ENCODE assay signal across 23 cellular contexts in the genomic region with DNA sequence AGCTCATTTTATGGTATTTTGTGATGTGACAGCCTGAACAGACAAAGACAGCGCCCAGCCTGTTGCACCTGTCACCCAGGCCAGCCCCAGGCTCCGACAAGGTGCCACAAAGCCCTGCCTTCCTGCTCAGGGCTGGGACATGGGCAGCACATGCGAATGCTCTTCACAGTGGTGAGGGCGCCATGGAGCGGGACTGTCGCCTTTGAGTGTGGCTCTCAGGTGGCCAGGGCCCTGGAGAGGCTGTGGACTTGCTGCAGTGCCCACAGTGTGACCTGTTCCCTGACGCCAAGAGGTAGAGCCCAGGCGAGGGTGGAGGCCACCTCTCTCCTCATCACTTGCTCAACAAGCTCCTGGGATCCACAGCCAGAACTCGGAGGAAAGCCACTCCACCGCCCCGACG.
DNase-seq lines count a peak whose midpoint lies in the region; ATAC-seq, FAIRE-seq and TF ChIP-seq lines count a peak whose summit lies in the region.
"Had no signal": no experiment of that assay in that cellular context is flagged by ENCODE, and none has a peak within 500 bp of the region (broad histone marks: within the 10 kb centered on the region; RNA-seq: fewer than 3 reads in every experiment).

No MANE protein-coding gene starts in this region.

- no peak for ATAC-seq in upper lobe of right lung

- H3K36me3 ChIP-seq in ectodermal cell (ENCODE audit: control insufficient read depth, insufficient read depth, low read length) (no peaks in the 10 kb centered on the region), kidney (ENCODE audit: control insufficient read depth in 1 of 2, insufficient read depth in 2 of 2, low read length in 2 of 2) (no peaks in the 10 kb centered on the region), neural progenitor cell (no peaks in the 10 kb centered on the region), upper lobe of right lung (no peaks in the 10 kb centered on the region)
- H3K36me3 ChIP-seq: BE2C had no signal

- intact Hi-C loops in kidney (cut with DNase I) (no loop called here), upper lobe of right lung (cut with DNase I) (no loop called here)

- H3K9ac ChIP-seq in kidney (ENCODE audit: low read length in 2 of 2) (no peak overlapping the region), neural progenitor cell (no peak overlapping the region)
- H3K9ac ChIP-seq: GM23248 had no signal

- H3K9me3 ChIP-seq in ectodermal cell (ENCODE audit: control insufficient read depth, low read length) (no peaks in the 10 kb centered on the region), kidney (ENCODE audit: control insufficient read depth in 1 of 2, low read length in 2 of 2) (no peaks in the 10 kb centered on the region), neural progenitor cell (ENCODE audit: low read depth) (no peaks in the 10 kb centered on the region), upper lobe of right lung (no peaks in the 10 kb centered on the region)
- H3K9me3 ChIP-seq: BE2C had no signal

- H3K27me3 Mint-ChIP-seq in neural progenitor cell (ENCODE audit: insufficient read depth, low read depth) (peaks cover 5% of the 10 kb centered on the region), osteocyte (ENCODE audit: unreplicated experiment) (no peaks in the 10 kb centered on the region)
- H3K27me3 Mint-ChIP-seq: CD4-positive, CD25-positive, alpha-beta regulatory T cell had no signal

- no peak overlapping the region for H3K4me3 ChIP-seq in ectodermal cell (ENCODE audit: insufficient read depth, low read depth, low read length)
- H3K4me3 ChIP-seq in kidney (ENCODE audit: low read length in 2 of 2), result no peak overlapping the region
- no peak overlapping the region for H3K4me3 ChIP-seq in neural progenitor cell
- H3K4me3 ChIP-seq in upper lobe of right lung, result no peak overlapping the region
- H3K4me3 ChIP-seq: GM23248 had no signal

- no peaks in the 10 kb centered on the region for H3K36me3 Mint-ChIP-seq in neural progenitor cell
- no peaks in the 10 kb centered on the region for H3K36me3 Mint-ChIP-seq in osteocyte (ENCODE audit: unreplicated experiment)
- H3K36me3 Mint-ChIP-seq: CD4-positive, CD25-positive, alpha-beta regulatory T cell; CD8-positive, alpha-beta memory T cell had no signal

- FAIRE-seq in kidney (lab: Jason Lieb, UNC), result no peak
- FAIRE-seq: A204.1, GM12891, GM19239, H54 had no signal

- no peaks in the 10 kb centered on the region for H4K20me1 ChIP-seq in neural progenitor cell (ENCODE audit: low read depth)

- H3K27ac ChIP-seq in ectodermal cell (ENCODE audit: insufficient read depth, low read depth, low read length, poor library complexity, severe bottlenecking) (peak overlapping the region; percentile 40), kidney (ENCODE audit: low read depth in 2 of 2, low read length in 2 of 2) (no peak overlapping the region), neural progenitor cell (peak overlapping the region; percentile 37), upper lobe of right lung (no peak overlapping the region)
- H3K27ac ChIP-seq: GM23248 had no signal

- TF ChIP-seq CTCF in kidney (IDR thresholded peaks at IDR 0.05; ENCODE audit: borderline replicate concordance, extremely low read depth, insufficient read depth) (no peak), neural progenitor cell (IDR thresholded peaks at IDR 0.05) (no peak), upper lobe of right lung (IDR thresholded peaks at IDR 0.05) (no peak), osteocyte (IDR thresholded peaks at IDR 0.05) (no peak)

- H3K9me3 Mint-ChIP-seq in neural progenitor cell, result peaks cover 3% of the 10 kb centered on the region
- H3K9me3 Mint-ChIP-seq in osteocyte (ENCODE audit: unreplicated experiment), result peaks cover 20% of the 10 kb centered on the region

- whole genome bisulfite sequencing in ectodermal cell, 2 experiments, result 93 to 94% methylated on average over 12 of the region's 12 CpGs

- H3K27ac Mint-ChIP-seq in neural progenitor cell, result no peak overlapping the region
- no peak overlapping the region for H3K27ac Mint-ChIP-seq in osteocyte (ENCODE audit: unreplicated experiment)
- H3K27ac Mint-ChIP-seq: CD8-positive, alpha-beta memory T cell had no signal

- DNase-seq in kidney (peak; percentile 51), neural progenitor cell (ENCODE audit: low spot score) (no peak), upper lobe of right lung (peak; percentile 53), NCI-H2227 (lab: John Stamatoyannopoulos, UW; ENCODE audit: unreplicated experiment) (no peak), osteocyte (ENCODE audit: extremely low spot score, unreplicated experiment) (no peak), SK-N-DZ (ENCODE audit: low spot score) (no peak)
- DNase-seq: ACHN; BE2C; C1 segment of cervical spinal cord; CD4-positive, CD25-positive, alpha-beta regulatory T cell; CD8-positive, alpha-beta memory T cell; COR-L47; DMS 273 treated with DMSO at 0.1 percent for 48 hours; DMS53; DND-41; EL; GM23248; HCEC 1CT had no signal

- H3K27me3 ChIP-seq in ectodermal cell (ENCODE audit: control insufficient read depth, insufficient read depth, low read length, poor library complexity, severe bottlenecking) (no peaks in the 10 kb centered on the region), neural progenitor cell (no peaks in the 10 kb centered on the region), upper lobe of right lung (no peaks in the 10 kb centered on the region)

- no peaks in the 10 kb centered on the region for H3K79me2 ChIP-seq in neural progenitor cell (ENCODE audit: low read depth)

- no peak overlapping the region for H2AFZ ChIP-seq in neural progenitor cell (replicated peaks)
- H2AFZ ChIP-seq: GM23248 had no signal

- peaks cover 10% of the 10 kb centered on the region for H3F3A ChIP-seq in neural progenitor cell (ENCODE audit: low read depth)

- H3K4me1 ChIP-seq in ectodermal cell (ENCODE audit: control insufficient read depth, insufficient read depth, low read length) (peaks cover 11% of the 10 kb centered on the region), kidney (ENCODE audit: control insufficient read depth in 1 of 2, insufficient read depth in 1 of 2, low read depth in 1 of 2, low read length in 2 of 2) (no peaks in the 10 kb centered on the region), neural progenitor cell (peaks cover 22% of the 10 kb centered on the region), upper lobe of right lung (no peaks in the 10 kb centered on the region)
- H3K4me1 ChIP-seq: BE2C had no signal

- H3K4me3 Mint-ChIP-seq in neural progenitor cell (no peak overlapping the region), osteocyte (ENCODE audit: unreplicated experiment) (no peak overlapping the region)
- H3K4me3 Mint-ChIP-seq: CD4-positive, CD25-positive, alpha-beta regulatory T cell; CD8-positive, alpha-beta memory T cell had no signal

- H3K4me2 ChIP-seq in neural progenitor cell, result no peak overlapping the region

- peaks cover 3% of the 10 kb centered on the region for H3K4me1 Mint-ChIP-seq in neural progenitor cell
- H3K4me1 Mint-ChIP-seq in osteocyte (ENCODE audit: unreplicated experiment), result no peaks in the 10 kb centered on the region
- H3K4me1 Mint-ChIP-seq: CD8-positive, alpha-beta memory T cell had no signal

Comparison
In these comparisons a context has a peak if more than half of its experiments do, and no peak if none do; other contexts are left out.
1. H3K27ac ChIP-seq: peak in ectodermal cell (single experiment) and neural progenitor cell (single experiment); none in kidney (0 of 2) and upper lobe of right lung (single experiment).
2. DNase-seq: peak in kidney (single experiment) and upper lobe of right lung (single experiment); none in neural progenitor cell (single experiment), NCI-H2227 (single experiment), osteocyte (single experiment) and SK-N-DZ (single experiment).